1 cellular context compared by ENCODE assay signal in the genomic region with DNA sequence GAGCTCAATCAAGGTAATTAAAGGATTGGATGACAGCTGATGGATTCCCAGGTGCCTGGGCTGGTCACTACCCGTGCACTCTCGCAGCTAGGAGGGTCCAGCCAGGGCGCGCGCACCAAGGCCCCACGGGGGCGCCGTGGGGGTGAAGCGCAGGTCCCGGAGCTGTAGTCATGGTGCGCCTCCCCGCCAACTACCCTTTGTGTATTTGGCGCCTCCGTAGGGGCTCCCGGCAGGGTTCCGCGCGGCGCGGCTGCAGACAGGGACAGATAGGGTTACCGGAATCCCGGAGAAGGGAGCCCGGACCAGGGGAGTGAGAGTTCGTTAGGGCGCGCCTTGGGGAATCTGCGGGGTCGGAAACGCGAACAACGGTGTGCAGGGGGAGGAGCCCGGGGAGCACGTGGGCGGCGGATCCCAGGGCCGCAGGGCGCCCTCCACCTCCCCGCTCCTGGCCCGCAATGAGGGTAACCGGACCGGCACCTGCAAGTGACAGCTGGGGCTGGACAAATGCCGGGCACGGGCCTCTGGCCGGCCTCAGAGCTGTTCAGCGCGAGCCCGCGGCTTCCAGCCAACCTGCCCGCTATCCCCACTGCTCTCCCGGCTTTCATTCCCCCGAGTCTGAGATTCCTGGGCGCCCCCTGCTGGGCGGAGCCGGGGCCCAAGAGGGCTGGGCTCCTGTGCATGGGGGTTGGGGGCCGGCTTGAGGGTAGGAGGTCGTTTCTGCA.
TF ChIP-seq lines count a peak whose summit lies in the region.

No MANE protein-coding gene starts in this region.

TF ChIP-seq in SK-N-SH, 30 proteins besides CTCF, POLR2A, EP300 and RAD21 (continued from another document):
- TF ChIP-seq REST (IDR thresholded peaks at IDR 0.05; ENCODE audit: low read depth, low read length) (0 out of 2 replicates have a peak, but pooled peaks have one; percentile 37), USF1 (IDR thresholded peaks at IDR 0.05; ENCODE audit: borderline replicate concordance, low read depth) (peak; percentile 81), CHD2 (IDR thresholded peaks at IDR 0.05; ENCODE audit: low read length, partially characterized antibody) (peak; percentile 53), RCOR1 (IDR thresholded peaks at IDR 0.05; ENCODE audit: low read length) (no peak), RFX5 (IDR thresholded peaks at IDR 0.05; ENCODE audit: low read length) (no peak), TEAD4 (IDR thresholded peaks at IDR 0.05; ENCODE audit: borderline replicate concordance, insufficient read depth) (0 out of 2 replicates have a peak, but pooled peaks have one; percentile 43), SIN3A (IDR thresholded peaks at IDR 0.05; ENCODE audit: borderline replicate concordance, low read depth, low read length) (0 out of 2 replicates have a peak, but pooled peaks have one; percentile 33), POLR2AphosphoS5 (IDR thresholded peaks at IDR 0.05; ENCODE audit: low read depth, low read length) (0 out of 2 replicates have a peak, but pooled peaks have one; percentile 14), TCF12 (IDR thresholded peaks at IDR 0.05) (no peak), NFIC (IDR thresholded peaks at IDR 0.05; ENCODE audit: borderline replicate concordance) (no peak), IRF3 (IDR thresholded peaks at IDR 0.05; ENCODE audit: low read depth, low read length) (no peak)
TF ChIP-seq in SK-N-SH: peak in this region for 9.
